Comparison of ENCODE assay signal across 9 cellular contexts in genomic region chr2:159091381-159091780, GRCh38.
DNase-seq lines count a peak whose midpoint lies in the region; ATAC-seq and TF ChIP-seq lines count a peak whose summit lies in the region.
"Had no signal": no experiment of that assay in that cellular context is flagged by ENCODE, and none has a peak within 500 bp of the region (broad histone marks: within the 10 kb centered on the region; RNA-seq: fewer than 3 reads in every experiment).

No MANE protein-coding gene starts in this region.

- no peaks in the 10 kb centered on the region for H3K27me3 ChIP-seq in gastrocnemius medialis

- no peak for TF ChIP-seq CTCF in gastrocnemius medialis (IDR thresholded peaks at IDR 0.05 in 4 of 5, conservative IDR thresholded peaks at IDR 0.05 in 1 of 5)

- peak; percentile 79 for ATAC-seq in SK-N-SH treated with all-trans-retinoic acid at 6 μM for 48 hours
- ATAC-seq in gastrocnemius medialis, result peak in 1 of 2 donors; percentile 45

- H3K4me3 ChIP-seq in gastrocnemius medialis, result no peak overlapping the region

- no peaks in the 10 kb centered on the region for H3K36me3 ChIP-seq in gastrocnemius medialis

- intact Hi-C loops in gastrocnemius medialis (cut with DNase I; ENCODE audit: low total_unique reads), result no loop called here

- peak; percentile 82 for DNase-seq in EL
- DNase-seq in fibroblast of peridontal ligament (ENCODE audit: extremely low read depth), result peak; percentile 79
- no peak for DNase-seq in gastrocnemius medialis
- DNase-seq in DMS79 (lab: John Stamatoyannopoulos, UW), result no peak
- DNase-seq in CD1c-positive myeloid dendritic cell (ENCODE audit: extremely low spot score), result no peak
- DNase-seq in stimulated activated naive CD4-positive, alpha-beta T cell (lab: John Stamatoyannopoulos, UW), result no peak
- no peak for DNase-seq in NCI-H510A (lab: John Stamatoyannopoulos, UW)
- DNase-seq: NCI-H2171 had no signal

- peaks cover 46 to 57% of the 10 kb centered on the region in 2 donors for H3K4me1 ChIP-seq in gastrocnemius medialis

- H3K27ac ChIP-seq in gastrocnemius medialis, result peak overlapping the region; percentile 41 to 68 (median 58)

- in situ Hi-C loops in gastrocnemius medialis (cut with MboI; ENCODE audit: low sequenced_read_pairs in 4 of 4), result no loop called here

- TF ChIP-seq POLR2A in gastrocnemius medialis (IDR thresholded peaks at IDR 0.05), result no peak

- H3K9me3 ChIP-seq in gastrocnemius medialis, result no peaks in the 10 kb centered on the region

TF ChIP-seq in SK-N-SH treated with all-trans-retinoic acid at 6 μM for 48 hours, 23 proteins besides CTCF, POLR2A, EP300 and RAD21:
- no peak for TF ChIP-seq POU6F1 (CRISPR knock-in tag; IDR thresholded peaks at IDR 0.05; ENCODE audit: borderline replicate concordance, low read depth)
- TF ChIP-seq ISL1 (CRISPR knock-in tag; IDR thresholded peaks at IDR 0.05), result 0 out of 2 replicates have a peak, but pooled peaks have one; percentile 7

Comparison
In these comparisons a context has a peak if more than half of its experiments do, and no peak if none do; other contexts are left out.
1. DNase-seq: peak in EL (single experiment) and fibroblast of peridontal ligament (single experiment); none in gastrocnemius medialis (0 of 2), DMS79 (single experiment), CD1c-positive myeloid dendritic cell (single experiment), stimulated activated naive CD4-positive, alpha-beta T cell (0 of 6) and NCI-H510A (single experiment).